In genomic region chr12:109998241-109998903, GRCh38 we compare ENCODE assay signal across 8 cellular contexts. TPM values are rescaled to one million over a fixed set of nuclear protein-coding genes. Genes with fewer than 3 reads are reported as not detected.
DNase-seq lines count a peak whose midpoint lies in the region; ATAC-seq, FAIRE-seq and TF ChIP-seq lines count a peak whose summit lies in the region.

No MANE protein-coding gene starts in this region.

- CTCF ChIA-PET in SK-N-SH (lab: Yijun Ruan, JAX), result interaction anchor here (1.1 to 1.4 kb wide), 3 partner anchors 24 to 451 kb away, joined by 3 to 4 read pairs (median 3); partner anchors contain the start of gene ARPC3

- TF ChIP-seq RAD21 in SK-N-SH (IDR thresholded peaks at IDR 0.05; ENCODE audit: low read length), result no peak

- TF ChIP-seq POLR2A in H54 (IDR thresholded peaks at IDR 0.05; ENCODE audit: low read depth, low read length), result no peak

- peaks cover 33 to 40% of the 10 kb centered on the region in 2 experiments for H3K4me1 ChIP-seq in SK-N-SH (ENCODE audit: control insufficient read depth in 1 of 2, insufficient read depth in 2 of 2, low read depth in 1 of 2, low read length in 1 of 2)

- H3K4me2 ChIP-seq in SK-N-SH, result peak overlapping the region; percentile 83

- H4K20me1 ChIP-seq in SK-N-SH (ENCODE audit: insufficient read depth), result peaks cover 12% of the 10 kb centered on the region

- WGBS in SK-N-SH (ENCODE audit: low lambda C conversion rate), result 74% methylated on average over 9 of the region's 9 CpGs

- H3K27me3 ChIP-seq in SK-N-SH (ENCODE audit: insufficient read depth), result no peaks in the 10 kb centered on the region

- DNase-seq in SK-N-SH (no peak), substantia nigra (lab: John Stamatoyannopoulos, UW) (peak in 1 of 49 donors; percentile 47), left lobe of liver (ENCODE audit: low spot score) (no peak), NCI-H1092 treated with DMSO at 0.1 percent for 48 hours (lab: John Stamatoyannopoulos, UW) (no peak), H54 (ENCODE audit: insufficient read length, low spot score) (no peak)

- peak overlapping the region; percentile 92 for H2AFZ ChIP-seq in SK-N-SH (ENCODE audit: low read depth)

- peaks cover 68% of the 10 kb centered on the region for H3K79me2 ChIP-seq in SK-N-SH (ENCODE audit: insufficient read depth)

- peaks cover 12% of the 10 kb centered on the region for H3F3A ChIP-seq in SK-N-SH (replicated peaks; ENCODE audit: insufficient read depth)

- ATAC-seq in SK-N-SH treated with all-trans-retinoic acid at 6 μM for 48 hours (no peak), left lobe of liver (no peak)

- peak overlapping the region; percentile 74 to 90; a peak in 3 of 4 replicates for H3K27ac ChIP-seq in SK-N-SH (ENCODE audit: low read depth in 2 of 2, low read length in 1 of 2)
- H3K27ac ChIP-seq in substantia nigra (ENCODE audit: low read depth, low read length, poor library complexity, severe bottlenecking), result peak overlapping the region; percentile 85

- H3K4me3 ChIP-seq in SK-N-SH (ENCODE audit: low read depth in 2 of 2, low read length in 1 of 2) (peak overlapping the region; percentile 72 to 81), WI38 (ENCODE audit: low read depth, low read length) (peak overlapping the region; percentile 78), iPS-11a (ENCODE audit: low read depth, low read length) (peak overlapping the region; percentile 78)

- no peak for TF ChIP-seq EP300 in SK-N-SH (IDR thresholded peaks at IDR 0.05; ENCODE audit: borderline replicate concordance in 1 of 2, low read depth in 1 of 2, low read length in 1 of 2)

- no peaks in the 10 kb centered on the region for H3K9me3 ChIP-seq in SK-N-SH

- H3K36me3 ChIP-seq in SK-N-SH (replicated peaks in 1 of 2; ENCODE audit: control insufficient read depth in 1 of 2, insufficient read depth in 2 of 2, low read length in 1 of 2), result peaks cover 0 to 3% of the 10 kb centered on the region in 2 experiments

- POLR2A ChIA-PET in SK-N-SH (lab: Yijun Ruan, JAX), result interaction anchor here (1.2 kb wide), 1 partner anchor 13 kb away, joined by 3 read pairs; no protein-coding TSS in a partner anchor

- H3K9ac ChIP-seq in SK-N-SH, result peak overlapping the region; percentile 90; the same call in 1 of the 2 replicates

- TF ChIP-seq CTCF in SK-N-SH (IDR thresholded peaks at IDR 0.05), result no peak
- no peak for TF ChIP-seq CTCF in WI38 (IDR thresholded peaks at IDR 0.05; ENCODE audit: low read depth, low read length)

- no peak for FAIRE-seq in H54 (lab: Jason Lieb, UNC)

- H3K9me2 ChIP-seq in SK-N-SH, result no peaks in the 10 kb centered on the region

TF ChIP-seq in SK-N-SH, 30 proteins besides CTCF, POLR2A, EP300 and RAD21:
- TF ChIP-seq TAF1 (IDR thresholded peaks at IDR 0.05; ENCODE audit: borderline replicate concordance, low read depth, low read length) (no peak), FOXM1 (IDR thresholded peaks at IDR 0.05; ENCODE audit: low read depth) (no peak), NFIC (IDR thresholded peaks at IDR 0.05; ENCODE audit: borderline replicate concordance) (no peak), USF2 (IDR thresholded peaks at IDR 0.05; ENCODE audit: borderline replicate concordance, low read depth, low read length) (no peak), JUND (IDR thresholded peaks at IDR 0.05) (no peak), RXRA (IDR thresholded peaks at IDR 0.05; ENCODE audit: borderline replicate concordance, low read depth) (no peak), NRF1 (IDR thresholded peaks at IDR 0.05; ENCODE audit: low read depth, low read length) (no peak), CHD2 (IDR thresholded peaks at IDR 0.05; ENCODE audit: low read length, partially characterized antibody) (no peak), SIN3A (IDR thresholded peaks at IDR 0.05; ENCODE audit: borderline replicate concordance, low read depth, low read length) (no peak), GABPA (IDR thresholded peaks at IDR 0.05; ENCODE audit: low read depth) (no peak), RCOR1 (IDR thresholded peaks at IDR 0.05; ENCODE audit: low read length) (no peak)
TF ChIP-seq in SK-N-SH: peak in this region for 0.

TF ChIP-seq in SK-N-SH treated with all-trans-retinoic acid at 6 μM for 48 hours, 23 proteins besides CTCF, POLR2A, EP300 and RAD21:
- no peak for TF ChIP-seq POU6F1 (CRISPR knock-in tag; IDR thresholded peaks at IDR 0.05; ENCODE audit: borderline replicate concordance, low read depth)
- no peak for TF ChIP-seq ZFP30 (CRISPR knock-in tag; IDR thresholded peaks at IDR 0.05)
- TF ChIP-seq OSR1 (CRISPR knock-in tag; IDR thresholded peaks at IDR 0.05), result no peak
- no peak for TF ChIP-seq ZFP3 (CRISPR knock-in tag; IDR thresholded peaks at IDR 0.05)
- TF ChIP-seq TOX (CRISPR knock-in tag; IDR thresholded peaks at IDR 0.05; ENCODE audit: borderline replicate concordance), result no peak

RNA-seq across cellular contexts. Expression of gene ANKRD13A, which starts 0.9 kb away (rescaled TPM):
- 42.8 and 55.1 TPM in 2 replicates for polyA plus RNA-seq in SK-N-SH (2012; rRNA removed)
- polyA plus RNA-seq in SK-N-SH (2012; cell fraction: cytosol; rRNA removed), result 49.7 and 50.8 TPM in 2 replicates
- polyA plus RNA-seq in SK-N-SH (2012; cell fraction: nucleus; rRNA removed), result 64.7 and 121 TPM in 2 replicates
- 16.6 TPM for total RNA-seq in left lobe of liver

RNA-seq across cellular contexts. Expression of gene GIT2, which starts 2.2 kb away (rescaled TPM):
- polyA plus RNA-seq in SK-N-SH (2012; rRNA removed), result 21.2 and 23.1 TPM in 2 replicates
- polyA plus RNA-seq in SK-N-SH (2012; cell fraction: cytosol; rRNA removed), result 18.1 and 20.1 TPM in 2 replicates
- 48.3 and 65.4 TPM in 2 replicates for polyA plus RNA-seq in SK-N-SH (2012; cell fraction: nucleus; rRNA removed)
- 15.5 TPM for total RNA-seq in left lobe of liver

RNA-seq across cellular contexts. Expression of gene C12orf76, which starts 50.0 kb away (rescaled TPM):
- polyA plus RNA-seq in SK-N-SH (2012; rRNA removed), result 29.2 and 38.3 TPM in 2 replicates
- 34.8 and 37.0 TPM in 2 replicates for polyA plus RNA-seq in SK-N-SH (2012; cell fraction: cytosol; rRNA removed)
- polyA plus RNA-seq in SK-N-SH (2012; cell fraction: nucleus; rRNA removed), result 34.6 and 50.8 TPM in 2 replicates
- 6.7 TPM for total RNA-seq in left lobe of liver
